Comparison of ENCODE assay signal across 8 cellular contexts in genomic region chr12:108306014-108306501, GRCh38. TPM values are rescaled to one million over a fixed set of nuclear protein-coding genes. Genes with fewer than 3 reads are reported as not detected.
A peak's percentile ranks its signal among the peaks of the same experiment; 100 is the strongest.
DNase-seq lines count a peak whose midpoint lies in the region; ATAC-seq, FAIRE-seq and TF ChIP-seq lines count a peak whose summit lies in the region.

No MANE protein-coding gene starts in this region.

- no peak for ATAC-seq in HepG2

- CTCF ChIA-PET in HepG2 (lab: Yijun Ruan, JAX; ENCODE audit: low intra/inter-chr PET ratio, low total read pairs): no interaction called here

- 6% methylated on average over 6 of the region's 10 CpGs for WGBS in HepG2 (ENCODE audit: low lambda C conversion rate)

- H3K36me3 ChIP-seq in HepG2 (replicated peaks in 1 of 2; ENCODE audit: control insufficient read depth in 1 of 2, insufficient read depth in 2 of 2, low read length in 2 of 2): no peaks in the 10 kb centered on the region

- BruUV-seq in HepG2 (replicated peaks; lab: Mats Ljungman, UMichigan): no TSS peak

- H2AFZ ChIP-seq in HepG2 (ENCODE audit: low read length): no peak overlapping the region

- H3K4me2 ChIP-seq in HepG2 (ENCODE audit: low read depth, low read length): peak overlapping the region; percentile 36; the same call in 1 of the 2 replicates

- no peak for TF ChIP-seq POLR2A in HepG2 (IDR thresholded peaks at IDR 0.05; ENCODE audit: insufficient read depth in 1 of 2, low read depth in 2 of 2, low read length in 2 of 2)

- no peak for FAIRE-seq in HepG2 (lab: Jason Lieb, UNC)
- FAIRE-seq in D721Med (lab: Jason Lieb, UNC): no peak

- H3K79me2 ChIP-seq in HepG2 (ENCODE audit: insufficient read depth, low read length): no peaks in the 10 kb centered on the region

- in situ Hi-C loops in KBM-7 (cut with MboI; ENCODE audit: low pct_unique_long_range_greater_than_20kb, low sequenced_read_pairs): no loop called here
- in situ Hi-C loops in HepG2 (cut with HindIII; ENCODE audit: extremely low pct_ligation_motif_present, low pct_unique_long_range_greater_than_20kb): no loop called here

- TF ChIP-seq EP300 in HepG2 (IDR thresholded peaks at IDR 0.05; ENCODE audit: low read depth in 2 of 2, low read length in 2 of 2): no peak
- TF ChIP-seq EP300 in HepG2 (CRISPR knock-in tag; IDR thresholded peaks at IDR 0.05; ENCODE audit: borderline replicate concordance): no peak

- POLR2A ChIA-PET in HepG2 (lab: Yijun Ruan, JAX): interaction anchor here (1.1 kb wide), 1 partner anchor 10 kb away, joined by 3 read pairs; no protein-coding TSS in a partner anchor

- H3K9ac ChIP-seq in HepG2 (ENCODE audit: insufficient read depth, low read depth, low read length): no peak overlapping the region

- intact Hi-C loops in HepG2 (cut with micrococcal nuclease; ENCODE audit: unreplicated experiment): no loop called here

- no peaks in the 10 kb centered on the region for H3K9me3 ChIP-seq in HepG2 (ENCODE audit: low read length)

- TF ChIP-seq CTCF in cardiac fibroblast (IDR thresholded peaks at IDR 0.05; ENCODE audit: low read depth, low read length): no peak
- no peak for TF ChIP-seq CTCF in HepG2 (CRISPR knock-in tag; IDR thresholded peaks at IDR 0.05)
- TF ChIP-seq CTCF in D721Med (IDR thresholded peaks at IDR 0.05; ENCODE audit: insufficient read depth, missing control alignments): no peak

- no peaks in the 10 kb centered on the region for H4K20me1 ChIP-seq in HepG2 (ENCODE audit: insufficient read depth, low read length)

- DNase-seq in KBM-7 (peak; percentile 40), cardiac fibroblast (ENCODE audit: low read depth in 2 of 2) (peak; percentile 16 to 38), HepG2 (ENCODE audit: low spot score) (no peak), D721Med (ENCODE audit: insufficient read length, low spot score) (no peak), GDM1 (lab: John Stamatoyannopoulos, UW) (no peak)
- no peak for DNase-seq in NK-92 treated with Interleukin-12 subunit alpha and Interleukin-12 subunit beta, amount 100 ng/mL, for 24 hours (lab: John Stamatoyannopoulos, UW)
- DNase-seq in central memory CD4-positive, alpha-beta T cell: no peak

- H3K4me1 ChIP-seq in HepG2 (ENCODE audit: insufficient read depth, low read length): peaks cover 60% of the 10 kb centered on the region

- peaks cover 2 to 35% of the 10 kb centered on the region in 2 experiments; a peak in 3 of 5 replicates for H3K27me3 ChIP-seq in HepG2 (ENCODE audit: control insufficient read depth in 1 of 2, insufficient read depth in 2 of 2, low read length in 2 of 2)

- H3K27ac ChIP-seq in HepG2 (ENCODE audit: extremely low read length, insufficient read depth, low read length): no peak overlapping the region
- peak overlapping the region; percentile 70 for H3K27ac ChIP-seq in temporal lobe (ENCODE audit: low read depth, low read length)

- no peak for TF ChIP-seq RAD21 in HepG2 (CRISPR knock-in tag; IDR thresholded peaks at IDR 0.05)

- H3K4me3 ChIP-seq in cardiac fibroblast (replicated peaks in 1 of 2; ENCODE audit: low read depth in 2 of 2, low read length in 2 of 2) (no peak overlapping the region), HepG2 (replicated peaks in 1 of 3; ENCODE audit: insufficient read depth in 1 of 3, low read depth in 2 of 3, low read length in 3 of 3) (no peak overlapping the region)

TF ChIP-seq in HepG2, 621 proteins besides CTCF, POLR2A, EP300 and RAD21:
- TF ChIP-seq ZFP41 (CRISPR knock-in tag; IDR thresholded peaks at IDR 0.05; ENCODE audit: borderline replicate concordance) (no peak), NR2F6 (IDR thresholded peaks at IDR 0.05) (peak; percentile 10; the same call in 1 of the 2 replicates), NR2F6 (CRISPR knock-in tag; IDR thresholded peaks at IDR 0.05) (no peak), ESRRA (CRISPR knock-in tag; IDR thresholded peaks at IDR 0.05; ENCODE audit: low read depth) (no peak), ZNF792 (CRISPR knock-in tag; IDR thresholded peaks at IDR 0.05) (no peak), NR2C2 (CRISPR knock-in tag; IDR thresholded peaks at IDR 0.05; ENCODE audit: borderline replicate concordance) (peak; percentile 37; the same call in 1 of the 2 replicates)

RNA-seq across cellular contexts. Expression of gene CMKLR1, which starts 33.1 kb away (rescaled TPM):
- total RNA-seq in HepG2 (2016; rRNA removed; fragmentation: Illumina TruSeq; extraction: Trizol) (not detected in 2 replicates), temporal lobe (0.98 TPM)
- total RNA-seq in HepG2 (2016; cell fraction: cytosol; rRNA removed; fragmentation: Illumina TruSeq; extraction: Trizol; ENCODE audit: low read depth): not detected in 2 replicates
- not detected in 2 replicates for total RNA-seq in HepG2 (2016; cell fraction: insoluble cytoplasmic fraction; rRNA removed; fragmentation: Illumina TruSeq; extraction: Trizol)
- not detected in 2 replicates for total RNA-seq in HepG2 (2016; cell fraction: membrane; rRNA removed; fragmentation: Illumina TruSeq; extraction: Trizol)
- total RNA-seq in HepG2 (2016; cell fraction: nucleus; rRNA removed; fragmentation: Illumina TruSeq; extraction: Trizol): not detected in 2 replicates
- not detected in 2 replicates for polyA plus RNA-seq in HepG2 (2011; rRNA removed)
- polyA plus RNA-seq in HepG2 (2011; cell fraction: cytosol; rRNA removed): 0.03 TPM in 1 of 2 replicates, not detected in the other
- not detected in 2 replicates for polyA plus RNA-seq in HepG2 (2011; cell fraction: nucleus; rRNA removed)
- not detected in 2 replicates for polyA plus RNA-seq in HepG2 (2012)
- not detected in 2 replicates for polyA plus RNA-seq in HepG2 (2016; cell fraction: cytosol; fragmentation: Illumina TruSeq; extraction: Trizol; ENCODE audit: low read depth)
- not detected in 2 replicates for polyA plus RNA-seq in HepG2 (2016; cell fraction: insoluble cytoplasmic fraction; fragmentation: Illumina TruSeq; extraction: Trizol; ENCODE audit: low read depth)
- polyA plus RNA-seq in HepG2 (2016; cell fraction: membrane; fragmentation: Illumina TruSeq; extraction: Trizol; ENCODE audit: low read depth): not detected in 2 replicates
- not detected in 2 replicates for polyA plus RNA-seq in HepG2 (2016; cell fraction: nucleus; fragmentation: Illumina TruSeq; extraction: Trizol; ENCODE audit: insufficient read depth, low read depth)
- not detected in 2 replicates for polyA minus RNA-seq in HepG2 (2011; rRNA and poly(A)+ RNA removed; ENCODE audit: low replicate concordance)
- polyA minus RNA-seq in HepG2 (2011; cell fraction: cytosol; rRNA and poly(A)+ RNA removed): not detected in 2 replicates
- polyA minus RNA-seq in HepG2 (2011; cell fraction: nucleus; rRNA and poly(A)+ RNA removed): not detected in 2 replicates

Comparison
In these comparisons a context has a peak if more than half of its experiments do, and no peak if none do; other contexts are left out.
1. DNase-seq: peak in KBM-7 (single experiment) and cardiac fibroblast (2 of 2); none in HepG2 (single experiment), D721Med (single experiment), NK-92 treated with Interleukin-12 subunit alpha and Interleukin-12 subunit beta, amount 100 ng/mL, for 24 hours (single experiment), GDM1 (single experiment) and central memory CD4-positive, alpha-beta T cell (single experiment).